8 cellular contexts compared by ENCODE assay signal in the genomic region with DNA sequence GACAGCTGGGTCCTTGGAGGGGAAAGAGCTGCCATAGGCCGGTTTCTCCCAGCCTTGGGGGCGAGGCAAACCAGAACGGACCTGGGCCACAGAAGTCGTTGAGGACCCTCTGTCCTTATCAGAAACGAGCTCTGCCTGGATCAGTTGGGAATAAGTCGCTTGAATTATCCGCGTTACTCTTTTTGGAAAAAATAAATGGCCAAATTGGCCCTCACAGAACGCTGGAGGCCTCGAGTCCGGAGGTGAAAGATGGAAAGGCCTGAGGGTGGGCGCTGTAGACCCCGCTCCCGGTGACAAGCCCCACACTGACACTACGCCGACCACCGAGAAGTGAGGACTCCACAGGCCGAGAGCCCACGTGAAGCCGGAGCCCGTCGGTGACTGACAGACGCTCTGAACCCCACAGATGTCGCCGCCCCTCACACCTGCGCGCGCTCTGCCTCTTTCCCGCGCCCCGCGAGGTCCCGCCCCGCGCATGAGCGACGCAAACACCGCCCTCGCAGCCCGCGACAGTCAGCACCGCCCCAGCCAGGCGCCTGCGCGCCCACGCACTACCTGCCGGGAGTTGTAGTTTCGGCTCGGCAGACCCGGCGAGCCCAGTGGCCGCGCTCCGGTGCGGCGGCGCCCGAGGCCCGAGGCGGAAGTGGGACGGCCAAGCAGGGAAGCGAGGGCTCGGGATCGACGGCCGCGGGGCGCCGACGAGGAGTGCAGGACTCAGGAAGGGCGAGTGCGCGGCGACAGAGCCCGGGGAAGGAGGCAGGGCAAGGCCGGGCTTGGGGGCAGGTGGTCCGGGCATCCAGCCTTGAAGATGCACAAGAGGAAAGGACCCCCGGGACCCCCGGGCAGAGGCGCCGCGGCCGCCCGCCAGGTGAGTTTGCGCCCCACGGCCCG. TPM values are rescaled to one million over a fixed set of nuclear protein-coding genes. Genes with fewer than 3 reads are reported as not detected.
DNase-seq lines count a peak whose midpoint lies in the region; ATAC-seq and TF ChIP-seq lines count a peak whose summit lies in the region.

Gene BRME1, minus strand, starts transcription at position 484 of the 891 bp plus-strand sequence. CDS start 1,225 bp downstream, outside the sequence.
Gene CC2D1A, plus strand, starts transcription at position 568 of the 891 bp plus-strand sequence. Its CDS starts 241 bp downstream, at position 809.

- peak within 1 kb of the TSS; percentile 87 for H3K27ac ChIP-seq in HCT116 (ENCODE audit: low read depth, low read length)
- H3K27ac ChIP-seq in ovary: peak within 1 kb of the TSS; percentile 39 to 67
- peak within 1 kb of the TSS; percentile 61 for H3K27ac ChIP-seq in thymus (ENCODE audit: low read depth)

- H3K9ac ChIP-seq in HCT116 (ENCODE audit: low read length): peak within 1 kb of the TSS; percentile 77

- H3K9me2 ChIP-seq in HCT116 (ENCODE audit: insufficient read depth): no peaks in the 10 kb centered on the region

- peak within 1 kb of the TSS; percentile 93 for H3K4me2 ChIP-seq in HCT116 (ENCODE audit: low read length)

- H4K20me1 ChIP-seq in HCT116 (ENCODE audit: insufficient read depth): no peaks in the 10 kb centered on the region

- H3K27me3 ChIP-seq in HCT116 (ENCODE audit: insufficient read depth, low read length) (no peaks in the 10 kb centered on the region), ovary (no peaks in the 10 kb centered on the region), thymus (ENCODE audit: control insufficient read depth, insufficient read depth) (no peaks in the 10 kb centered on the region)

- WGBS in ovary, 3 donors: 4 to 7% (median 7%) methylated on average over 73 to 87 of the region's 87 CpGs
- 11% methylated on average over 87 of the region's 87 CpGs for WGBS in thymus

- H3K4me3 ChIP-seq in HCT116 (replicated peaks in 1 of 2; ENCODE audit: low read depth in 1 of 2, low read length in 2 of 2) (peak within 1 kb of the TSS; percentile 69 to 80), NB4 (ENCODE audit: low read depth, low read length) (peak within 1 kb of the TSS; percentile 57), ovary (peak within 1 kb of the TSS; percentile 80), thymus (ENCODE audit: low read length) (peak within 1 kb of the TSS; percentile 84)

- H3K79me2 ChIP-seq in HCT116 (ENCODE audit: insufficient read depth, low read length): peaks cover 5% of the 10 kb centered on the region

- no peaks in the 10 kb centered on the region for H3K9me3 Mint-ChIP-seq in activated naive CD4-positive, alpha-beta T cell treated with anti-CD3 and anti-CD28 coated beads, Interleukin-2, amount 50 U/mL, for 72 hours

- no peak within 1 kb of the TSS for H2AFZ ChIP-seq in HCT116 (ENCODE audit: low read depth, low read length, poor library complexity, severe bottlenecking)

- BruUV-seq in HCT116 (replicated peaks; lab: Mats Ljungman, UMichigan): TSS peak; percentile 58

- no peak for TF ChIP-seq RAD21 in HCT116 (IDR thresholded peaks at IDR 0.05; ENCODE audit: low read depth)

- peak; percentile 97 for ATAC-seq in HCT116
- ATAC-seq in SK-N-SH treated with all-trans-retinoic acid at 6 μM for 48 hours: peak; percentile 100
- peak; percentile 98 to 99 for ATAC-seq in activated naive CD4-positive, alpha-beta T cell treated with anti-CD3 and anti-CD28 coated beads, Interleukin-2, amount 50 U/mL, for 72 hours

- POLR2A ChIA-PET in HCT116 (lab: Charles Lee): interaction anchor here (1.0 kb wide), 1 partner anchor 11 kb away, joined by 3 read pairs; no protein-coding TSS in a partner anchor

- H3K36me3 ChIP-seq in HCT116 (ENCODE audit: control insufficient read depth in 1 of 2, insufficient read depth in 2 of 2, low read length in 2 of 2): 0 out of 4 replicates have a peak, but pooled peaks cover 0 to 3% of the 10 kb centered on the region in 2 experiments
- no peaks in the 10 kb centered on the region for H3K36me3 ChIP-seq in ovary
- H3K36me3 ChIP-seq in thymus (ENCODE audit: control insufficient read depth, insufficient read depth): peaks cover 10% of the 10 kb centered on the region

- DNase-seq in GF-D8 (lab: John Stamatoyannopoulos, UW) (peak; percentile 74), HCT116 (ENCODE audit: low read depth, low spot score) (peak; percentile 76), NB4 (ENCODE audit: low read depth) (peak; percentile 92), head of caudate nucleus (peak; percentile 87 to 98 (median 96)), ovary (peak; percentile 88 to 93 (median 91))
- peak; percentile 94 to 96 for DNase-seq in activated naive CD4-positive, alpha-beta T cell treated with anti-CD3 and anti-CD28 coated beads, Interleukin-2, amount 50 U/mL, for 72 hours (ENCODE audit: low spot score in 2 of 2)

- CTCF ChIA-PET in HCT116 (lab: Charles Lee): interaction anchor here (0.6 kb wide), 1 partner anchor 861 kb away, joined by 4 read pairs; no protein-coding TSS in a partner anchor

- RAD21 ChIA-PET in HCT116 (lab: Charles Lee; ENCODE audit: low non-redundant PET in 1 of 2, low total read pairs in 2 of 2, uncharacterized antibody in 2 of 2, unreplicated experiment in 2 of 2): no interaction called here

- H3K9me3 ChIP-seq in HCT116 (ENCODE audit: control insufficient read depth in 1 of 2, insufficient read depth in 1 of 2, low read depth in 1 of 2, low read length in 2 of 2): no peaks in the 10 kb centered on the region
- no peaks in the 10 kb centered on the region for H3K9me3 ChIP-seq in ovary
- H3K9me3 ChIP-seq in thymus (ENCODE audit: control insufficient read depth): no peaks in the 10 kb centered on the region

- peak within 1 kb of the TSS; percentile 74 to 93 for H3K27ac Mint-ChIP-seq in activated naive CD4-positive, alpha-beta T cell treated with anti-CD3 and anti-CD28 coated beads, Interleukin-2, amount 50 U/mL, for 72 hours

- TF ChIP-seq POLR2A in HCT116 (IDR thresholded peaks at IDR 0.05; ENCODE audit: borderline replicate concordance, extremely low read depth, insufficient read depth, insufficient read length): no peak
- TF ChIP-seq POLR2A in NB4 (IDR thresholded peaks at IDR 0.05; ENCODE audit: extremely low read depth, insufficient read length): no peak
- TF ChIP-seq POLR2A in ovary (IDR thresholded peaks at IDR 0.05): peak; percentile 43

- intact Hi-C loops in HCT116 (cut with micrococcal nuclease): loop anchor here (1.0 kb wide), 1 partner anchor 167 kb away; no protein-coding TSS in a partner anchor
- intact Hi-C loops in head of caudate nucleus (cut with DNase I): no loop called here
- intact Hi-C loops in ovary (cut with DNase I): no loop called here

- TF ChIP-seq CTCF in HCT116 (IDR thresholded peaks at IDR 0.05 in 2 of 3, conservative IDR thresholded peaks at IDR 0.05 in 1 of 3; ENCODE audit: borderline replicate concordance in 1 of 3, insufficient read depth in 1 of 3, low read depth in 2 of 3, low read length in 2 of 3) (no peak), NB4 (IDR thresholded peaks at IDR 0.05; ENCODE audit: low read depth, low read length) (no peak), ovary (IDR thresholded peaks at IDR 0.05) (peak in 1 of 3 donors; percentile 20)

- no peak for TF ChIP-seq EP300 in ovary (IDR thresholded peaks at IDR 0.05)

- peaks cover 9 to 16% of the 10 kb centered on the region in 2 experiments; a peak in 3 of 4 replicates for H3K4me1 ChIP-seq in HCT116 (ENCODE audit: control insufficient read depth in 1 of 2, insufficient read depth in 2 of 2, low read length in 2 of 2)
- H3K4me1 ChIP-seq in ovary (ENCODE audit: insufficient read depth): peaks cover 6% of the 10 kb centered on the region
- H3K4me1 ChIP-seq in thymus (ENCODE audit: control insufficient read depth, insufficient read depth, low read length): peaks cover 6% of the 10 kb centered on the region

- peaks cover 5 to 6% of the 10 kb centered on the region in 2 donors for H3K36me3 Mint-ChIP-seq in activated naive CD4-positive, alpha-beta T cell treated with anti-CD3 and anti-CD28 coated beads, Interleukin-2, amount 50 U/mL, for 72 hours

TF ChIP-seq in HCT116, 20 proteins besides CTCF, POLR2A, EP300 and RAD21 (continues in another document):
- TF ChIP-seq SIN3A (IDR thresholded peaks at IDR 0.05; ENCODE audit: low read depth) (no peak), EGR1 (IDR thresholded peaks at IDR 0.05; ENCODE audit: low read depth) (peak; percentile 89), POLR2AphosphoS5 (IDR thresholded peaks at IDR 0.05; ENCODE audit: low read depth, low read length) (peak; percentile 63), CEBPB (IDR thresholded peaks at IDR 0.05; ENCODE audit: low read depth) (no peak), CBX3 (IDR thresholded peaks at IDR 0.05; ENCODE audit: low read depth) (peak; percentile 100), TCF7L2 (IDR thresholded peaks at IDR 0.05; ENCODE audit: borderline replicate concordance, extremely low read depth, insufficient read depth, insufficient read length) (peak; percentile 78), MAX (IDR thresholded peaks at IDR 0.05) (peak; percentile 100)

TF ChIP-seq in SK-N-SH treated with all-trans-retinoic acid at 6 μM for 48 hours, 23 proteins besides CTCF, POLR2A, EP300 and RAD21:
- no peak for TF ChIP-seq RARB (CRISPR knock-in tag; IDR thresholded peaks at IDR 0.05)
- no peak for TF ChIP-seq ZFP30 (CRISPR knock-in tag; IDR thresholded peaks at IDR 0.05)
- TF ChIP-seq SNAI2 (CRISPR knock-in tag; IDR thresholded peaks at IDR 0.05): no peak
- no peak for TF ChIP-seq TCF4 (CRISPR knock-in tag; IDR thresholded peaks at IDR 0.05; ENCODE audit: borderline replicate concordance)

RNA-seq across cellular contexts. Expression of gene BRME1, which starts in this region (rescaled TPM):
- total RNA-seq in HCT116 (2021; ENCODE audit: unreplicated experiment): 1.7 TPM
- polyA plus RNA-seq in HCT116 (2012): 0.90 and 1.5 TPM in 2 replicates
- total RNA-seq in activated naive CD4-positive, alpha-beta T cell treated with anti-CD3 and anti-CD28 coated beads, Interleukin-2, amount 50 U/mL, for 72 hours: 10 to 100 TPM in 1 of 2 donors, 1 to 10 TPM in 1; 5.1 to 10.5 TPM
- 1 to 10 TPM; 1.3 to 3.7 (median 2.3) TPM for total RNA-seq in ovary
- polyA plus RNA-seq in ovary: 1 to 10 TPM in 1 of 2 donors, under 1 TPM in 1; 0.57 to 2.8 TPM
- polyA plus RNA-seq in thymus: 2.0 TPM

RNA-seq across cellular contexts. Expression of gene CC2D1A, which starts in this region (rescaled TPM):
- 51.5 TPM for total RNA-seq in HCT116 (2021; ENCODE audit: unreplicated experiment)
- 37.9 and 39.1 TPM in 2 replicates for polyA plus RNA-seq in HCT116 (2012)
- 10 to 100 TPM; 29.4 to 57.9 TPM for total RNA-seq in activated naive CD4-positive, alpha-beta T cell treated with anti-CD3 and anti-CD28 coated beads, Interleukin-2, amount 50 U/mL, for 72 hours
- 10 to 100 TPM; 21.0 to 38.1 (median 29.7) TPM for total RNA-seq in ovary
- polyA plus RNA-seq in ovary: 10 to 100 TPM; 13.1 to 24.1 TPM
- 26.7 TPM for polyA plus RNA-seq in thymus

Comparison
In these comparisons a context has a peak if more than half of its experiments do, and no peak if none do; other contexts are left out.
1. Peak in every context shown above with its lines: DNase-seq, ATAC-seq, H3K4me3 ChIP-seq and H3K27ac ChIP-seq.